In genomic region chr12:95158919-95159318, GRCh38 we compare ENCODE assay signal across 1 cellular context.
TF ChIP-seq lines count a peak whose summit lies in the region.

No MANE protein-coding gene starts in this region.

TF ChIP-seq in K562, 482 proteins besides CTCF, POLR2A, EP300 and RAD21:
- TF ChIP-seq ID3 (CRISPR knock-in tag; IDR thresholded peaks at IDR 0.05) = no peak
- TF ChIP-seq ID3 (tag; IDR thresholded peaks at IDR 0.05) = peak; percentile 40; the same call in 1 of the 2 replicates
- TF ChIP-seq ZNF239 (CRISPR knock-in tag; IDR thresholded peaks at IDR 0.05) = peak; percentile 74
- no peak for TF ChIP-seq NR2C1 (IDR thresholded peaks at IDR 0.05)
- peak; percentile 43; the same call in 1 of the 2 replicates for TF ChIP-seq NR2C1 (tag; IDR thresholded peaks at IDR 0.05)
- TF ChIP-seq NR2C2 (CRISPR knock-in tag; IDR thresholded peaks at IDR 0.05) = no peak
- peak; percentile 61; the same call in 1 of the 2 replicates for TF ChIP-seq NR2C2 (tag; IDR thresholded peaks at IDR 0.05)
- no peak for TF ChIP-seq GABPB2 (CRISPR knock-in tag; conservative IDR thresholded peaks at IDR 0.05)
- TF ChIP-seq, protein P1, sequence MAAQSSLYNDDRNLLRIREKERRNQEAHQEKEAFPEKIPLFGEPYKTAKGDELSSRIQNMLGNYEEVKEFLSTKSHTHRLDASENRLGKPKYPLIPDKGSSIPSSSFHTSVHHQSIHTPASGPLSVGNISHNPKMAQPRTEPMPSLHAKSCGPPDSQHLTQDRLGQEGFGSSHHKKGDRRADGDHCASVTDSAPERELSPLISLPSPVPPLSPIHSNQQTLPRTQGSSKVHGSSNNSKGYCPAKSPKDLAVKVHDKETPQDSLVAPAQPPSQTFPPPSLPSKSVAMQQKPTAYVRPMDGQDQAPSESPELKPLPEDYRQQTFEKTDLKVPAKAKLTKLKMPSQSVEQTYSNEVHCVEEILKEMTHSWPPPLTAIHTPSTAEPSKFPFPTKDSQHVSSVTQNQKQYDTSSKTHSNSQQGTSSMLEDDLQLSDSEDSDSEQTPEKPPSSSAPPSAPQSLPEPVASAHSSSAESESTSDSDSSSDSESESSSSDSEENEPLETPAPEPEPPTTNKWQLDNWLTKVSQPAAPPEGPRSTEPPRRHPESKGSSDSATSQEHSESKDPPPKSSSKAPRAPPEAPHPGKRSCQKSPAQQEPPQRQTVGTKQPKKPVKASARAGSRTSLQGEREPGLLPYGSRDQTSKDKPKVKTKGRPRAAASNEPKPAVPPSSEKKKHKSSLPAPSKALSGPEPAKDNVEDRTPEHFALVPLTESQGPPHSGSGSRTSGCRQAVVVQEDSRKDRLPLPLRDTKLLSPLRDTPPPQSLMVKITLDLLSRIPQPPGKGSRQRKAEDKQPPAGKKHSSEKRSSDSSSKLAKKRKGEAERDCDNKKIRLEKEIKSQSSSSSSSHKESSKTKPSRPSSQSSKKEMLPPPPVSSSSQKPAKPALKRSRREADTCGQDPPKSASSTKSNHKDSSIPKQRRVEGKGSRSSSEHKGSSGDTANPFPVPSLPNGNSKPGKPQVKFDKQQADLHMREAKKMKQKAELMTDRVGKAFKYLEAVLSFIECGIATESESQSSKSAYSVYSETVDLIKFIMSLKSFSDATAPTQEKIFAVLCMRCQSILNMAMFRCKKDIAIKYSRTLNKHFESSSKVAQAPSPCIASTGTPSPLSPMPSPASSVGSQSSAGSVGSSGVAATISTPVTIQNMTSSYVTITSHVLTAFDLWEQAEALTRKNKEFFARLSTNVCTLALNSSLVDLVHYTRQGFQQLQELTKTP (IDR thresholded peaks at IDR 0.05; ENCODE audit: low read depth in 1 of 2, partially characterized antibody in 2 of 2) = peak in 1 of 2 experiments; percentile 80
- TF ChIP-seq ZNF140 (CRISPR knock-in tag; IDR thresholded peaks at IDR 0.05) = no peak
TF ChIP-seq in K562: peak in this region for 5.
